8 cellular contexts compared by ENCODE assay signal in genomic region chr1:16351994-16352841, GRCh38. TPM values are rescaled to one million over a fixed set of nuclear protein-coding genes. Genes with fewer than 3 reads are reported as not detected.
DNase-seq lines count a peak whose midpoint lies in the region; TF ChIP-seq lines count a peak whose summit lies in the region.

FBXO42 (minus strand) TSS chr1:16352480; CDS start chr1:16315418, 37,062 bp downstream.

- H3K9ac ChIP-seq in MM.1S (ENCODE audit: low read length), result peak within 1 kb of the TSS; percentile 92
- H3K9ac ChIP-seq in stomach smooth muscle (ENCODE audit: low read length in 2 of 2), result peak within 1 kb of the TSS; percentile 80 to 93

- H3K9me2 ChIP-seq in MM.1S (replicated peaks; ENCODE audit: insufficient read depth, low read length), result no peaks in the 10 kb centered on the region

- no peaks in the 10 kb centered on the region for H3K27me3 Mint-ChIP-seq in neural crest cell (ENCODE audit: low read depth)

- H3K27ac ChIP-seq in MM.1S (ENCODE audit: low read length) (peak within 1 kb of the TSS; percentile 33; the same call in 1 of the 2 replicates), stomach smooth muscle (ENCODE audit: low read length) (peak within 1 kb of the TSS; percentile 82)

- no peaks in the 10 kb centered on the region for H4K20me1 ChIP-seq in MM.1S (ENCODE audit: insufficient read depth, low read length)

- DNase-seq in GDM1 (lab: John Stamatoyannopoulos, UW) (peak; percentile 94), HCEC 1CT (peak; percentile 84), MM.1S (peak; percentile 92), SHP77 treated with DMSO at 0.1 percent for 48 hours (lab: John Stamatoyannopoulos, UW) (peak; percentile 75), fibroblast of villous mesenchyme (ENCODE audit: low read depth) (peak; percentile 92), neural crest cell (ENCODE audit: low read depth, low spot score) (peak; percentile 90)
- peak; percentile 97 for DNase-seq in activated effector memory CD4-positive, alpha-beta T cell treated with anti-CD3 and anti-CD28 coated beads, Interleukin-2, amount 50 U/mL, for 16 hours

- H3K9me3 ChIP-seq in MM.1S (replicated peaks; ENCODE audit: insufficient read depth, low read length) (no peaks in the 10 kb centered on the region), stomach smooth muscle (ENCODE audit: control insufficient read depth in 2 of 2, low read length in 2 of 2) (no peaks in the 10 kb centered on the region)

- peak within 1 kb of the TSS; percentile 98 for H3K4me3 Mint-ChIP-seq in neural crest cell

- no peaks in the 10 kb centered on the region for H3K9me3 Mint-ChIP-seq in neural crest cell

- H3K27me3 ChIP-seq in MM.1S (replicated peaks; ENCODE audit: insufficient read depth, low read length) (no peaks in the 10 kb centered on the region), stomach smooth muscle (ENCODE audit: control insufficient read depth in 1 of 2, insufficient read depth in 2 of 2, low read length in 2 of 2) (no peaks in the 10 kb centered on the region)

- peaks cover 7% of the 10 kb centered on the region; the same call in 1 of the 2 replicates for H3F3A ChIP-seq in MM.1S (ENCODE audit: insufficient read depth, low read length)

- H3K4me2 ChIP-seq in MM.1S (ENCODE audit: low read depth, low read length), result peak within 1 kb of the TSS; percentile 66

- peaks cover 50% of the 10 kb centered on the region for H3K79me2 ChIP-seq in MM.1S (ENCODE audit: low read length)

- peak within 1 kb of the TSS; percentile 93 for H3K27ac Mint-ChIP-seq in neural crest cell (ENCODE audit: unreplicated experiment)

- H3K36me3 ChIP-seq in MM.1S (replicated peaks; ENCODE audit: insufficient read depth, low read length), result no peaks in the 10 kb centered on the region
- H3K36me3 ChIP-seq in stomach smooth muscle (ENCODE audit: control insufficient read depth in 2 of 2, insufficient read depth in 2 of 2, low read length in 2 of 2), result no peaks in the 10 kb centered on the region

- peak within 1 kb of the TSS; percentile 98 for H2AFZ ChIP-seq in MM.1S (ENCODE audit: low read length)

- H3K4me3 ChIP-seq in MM.1S (ENCODE audit: low read length) (peak within 1 kb of the TSS; percentile 98), fibroblast of villous mesenchyme (ENCODE audit: low read depth, low read length) (peak within 1 kb of the TSS; percentile 82), stomach smooth muscle (ENCODE audit: low read length in 2 of 2) (peak within 1 kb of the TSS; percentile 77 to 94)

- TF ChIP-seq CTCF in MM.1S (IDR thresholded peaks at IDR 0.05; ENCODE audit: low read length), result peak; percentile 49
- TF ChIP-seq CTCF in fibroblast of villous mesenchyme (IDR thresholded peaks at IDR 0.05; ENCODE audit: insufficient read depth, low read depth, low read length), result peak; percentile 23
- TF ChIP-seq CTCF in neural crest cell (conservative IDR thresholded peaks at IDR 0.05), result peak; percentile 58

- H3K4me1 ChIP-seq in MM.1S (ENCODE audit: low read length) (peaks cover 6% of the 10 kb centered on the region; the same call in 1 of the 2 replicates), stomach smooth muscle (ENCODE audit: control insufficient read depth, insufficient read depth, low read length) (peaks cover 15% of the 10 kb centered on the region)

- H3K36me3 Mint-ChIP-seq in neural crest cell (ENCODE audit: low read depth), result no peaks in the 10 kb centered on the region

- peaks cover 29% of the 10 kb centered on the region for H3K4me1 Mint-ChIP-seq in neural crest cell

RNA-seq across cellular contexts. Expression of gene FBXO42, which starts in this region (rescaled TPM):
- 15.1 and 16.0 TPM in 2 replicates for total RNA-seq in fibroblast of villous mesenchyme
- 24.3 and 24.6 TPM in 2 replicates for total RNA-seq in neural crest cell

Comparison
In these comparisons a context has a peak if more than half of its experiments do, and no peak if none do; other contexts are left out.
1. Peak in every context shown above with its lines: DNase-seq, H3K4me3 ChIP-seq and H3K27ac ChIP-seq.